Comparison of ENCODE assay signal across 15 cellular contexts in the genomic region with DNA sequence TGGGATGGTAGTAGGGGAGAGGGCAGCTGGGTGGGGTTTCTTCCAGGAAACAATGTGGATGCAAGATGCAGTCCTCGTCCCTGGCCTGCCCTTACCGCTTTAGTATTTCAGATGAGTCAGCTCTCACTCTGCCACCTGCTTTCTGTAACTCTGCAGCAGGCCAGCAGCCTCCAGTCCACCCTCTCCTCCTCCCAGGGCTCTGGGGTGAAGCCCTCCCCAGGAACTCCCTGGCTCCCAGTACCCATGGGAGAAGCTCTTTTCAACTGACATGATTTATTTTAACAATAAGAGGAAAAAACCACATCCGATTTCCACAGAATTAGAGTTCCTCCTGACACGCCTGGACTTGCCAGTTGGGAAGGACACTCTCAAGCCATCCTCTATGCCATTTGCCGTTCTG. TPM values are rescaled to one million over a fixed set of nuclear protein-coding genes. Genes with fewer than 3 reads are reported as not detected.
DNase-seq lines count a peak whose midpoint lies in the region; ATAC-seq and TF ChIP-seq lines count a peak whose summit lies in the region.
"Had no signal": no experiment of that assay in that cellular context is flagged by ENCODE, and none has a peak within 500 bp of the region (broad histone marks: within the 10 kb centered on the region; RNA-seq: fewer than 3 reads in every experiment).

No MANE protein-coding gene starts in this region.

- H3F3A ChIP-seq in GM23338 (replicated peaks; ENCODE audit: low read depth) = no peaks in the 10 kb centered on the region

- H3K9me3 ChIP-seq in sigmoid colon = no peaks in the 10 kb centered on the region

- no peaks in the 10 kb centered on the region for H4K20me1 ChIP-seq in GM23338 (replicated peaks; ENCODE audit: insufficient read depth)

- H3K27ac Mint-ChIP-seq in GM23338 = no peak overlapping the region; the same call in 1 of the 2 replicates

- intact Hi-C loops in sigmoid colon (cut with DNase I) = no loop called here

- no peak overlapping the region for H3K4me3 ChIP-seq in GM23338
- no peak overlapping the region for H3K4me3 ChIP-seq in fibroblast of mammary gland (ENCODE audit: control insufficient read depth, low read depth, low read length)
- H3K4me3 ChIP-seq in sigmoid colon = no peak overlapping the region

- no peaks in the 10 kb centered on the region for H3K9me2 ChIP-seq in GM23338 (ENCODE audit: insufficient read depth)

- ATAC-seq in GM23338 = no peak
- ATAC-seq: Right ventricle myocardium inferior had no signal

- TF ChIP-seq EP300 in sigmoid colon (IDR thresholded peaks at IDR 0.05) = no peak

- WGBS in sigmoid colon, 2 donors = 66 to 68% methylated on average over 5 of the region's 5 CpGs

- TF ChIP-seq CTCF in GM23338 (conservative IDR thresholded peaks at IDR 0.05; ENCODE audit: low read depth in 2 of 2) (no peak), fibroblast of mammary gland (conservative IDR thresholded peaks at IDR 0.05; ENCODE audit: control insufficient read depth, insufficient read depth, low read depth, low read length) (no peak), sigmoid colon (IDR thresholded peaks at IDR 0.05) (no peak)

- no peaks in the 10 kb centered on the region for H3K27me3 Mint-ChIP-seq in GM23338 (ENCODE audit: insufficient read depth, low read depth, poor library complexity)
- H3K27me3 Mint-ChIP-seq: activated naive CD8-positive, alpha-beta T cell had no signal

- no peaks in the 10 kb centered on the region for H3K36me3 Mint-ChIP-seq in GM23338 (ENCODE audit: low read depth)

- H2AFZ ChIP-seq in GM23338 = peak overlapping the region; percentile 78

- H3K36me3 ChIP-seq in GM23338 (ENCODE audit: insufficient read depth) (no peaks in the 10 kb centered on the region), sigmoid colon (no peaks in the 10 kb centered on the region)

- H3K4me1 Mint-ChIP-seq in GM23338 = peaks cover 5% of the 10 kb centered on the region; the same call in 2 of the 3 replicates

- H3K27me3 ChIP-seq in GM23338 (ENCODE audit: insufficient read depth) = no peaks in the 10 kb centered on the region
- H3K27me3 ChIP-seq in sigmoid colon = no peaks in the 10 kb centered on the region

- H3K9me3 Mint-ChIP-seq in GM23338 = no peaks in the 10 kb centered on the region

- no peak overlapping the region for H3K4me2 ChIP-seq in GM23338

- no peak overlapping the region for H3K4me3 Mint-ChIP-seq in GM23338
- H3K4me3 Mint-ChIP-seq: activated naive CD8-positive, alpha-beta T cell had no signal

- H3K4me1 ChIP-seq in GM23338 (ENCODE audit: insufficient read depth) (no peaks in the 10 kb centered on the region; the same call in 1 of the 2 replicates), sigmoid colon (peaks cover 0 to 7% (median 3%) of the 10 kb centered on the region in 4 donors)

- no peaks in the 10 kb centered on the region for H3K79me2 ChIP-seq in GM23338 (replicated peaks; ENCODE audit: insufficient read depth)

- no peak for TF ChIP-seq POLR2A in sigmoid colon (IDR thresholded peaks at IDR 0.05)

- H3K27ac ChIP-seq in GM23338 (ENCODE audit: low read depth) = no peak overlapping the region
- no peak overlapping the region for H3K27ac ChIP-seq in sigmoid colon
- H3K27ac ChIP-seq: VCaP had no signal

- DNase-seq in AG08395 (ENCODE audit: low spot score) (peak; percentile 49), GM23338 (ENCODE audit: low spot score) (no peak), NOMO-1 treated with DMSO at 0.1 percent for 48 hours (lab: John Stamatoyannopoulos, UW; ENCODE audit: unreplicated experiment) (peak; percentile 18), fibroblast of mammary gland (ENCODE audit: low read depth) (peak; percentile 73), germinal center (ENCODE audit: low spot score) (no peak), C1 segment of cervical spinal cord (lab: John Stamatoyannopoulos, UW) (no peak), sigmoid colon (no peak), OCI-M1 (lab: John Stamatoyannopoulos, UW) (no peak)
- DNase-seq: NCI-H345; stimulated activated CD4-positive, alpha-beta T cell treated with anti-CD3 and anti-CD28 coated beads, Interleukin-2, amount 100 ng/mL, for 24 hours had no signal

TF ChIP-seq in GM23338, 12 proteins besides CTCF, POLR2A, EP300 and RAD21:
- no peak for TF ChIP-seq EZH2phosphoT487 (IDR thresholded peaks at IDR 0.05; ENCODE audit: unreplicated experiment)

RNA-seq across cellular contexts. Expression of gene IL20, which starts 39.0 kb away (rescaled TPM):
- not detected in 2 replicates for total RNA-seq in GM23338 (2014; rRNA removed; shearing (Covaris generic))
- not detected in 2 replicates for polyA plus RNA-seq in GM23338 (2016; fragmentation: Nextera tagmentation; extraction: Ambion mirVana)
- total RNA-seq in sigmoid colon = not detected
- not detected for polyA plus RNA-seq in sigmoid colon
- total RNA-seq: G401, pulmonary artery endothelial cell, Right ventricle myocardium inferior had no signal

RNA-seq across cellular contexts. Expression of gene IL10, which starts 54.1 kb away (rescaled TPM):
- not detected in 2 replicates for total RNA-seq in GM23338 (2014; rRNA removed; shearing (Covaris generic))
- not detected in 2 replicates for polyA plus RNA-seq in GM23338 (2016; fragmentation: Nextera tagmentation; extraction: Ambion mirVana)
- 10 to 100 TPM in 2 of 4 donors, 1 to 10 TPM in 2; 1.7 to 11.1 (median 8.2) TPM for total RNA-seq in sigmoid colon
- 10 to 100 TPM in 1 of 3 donors, 1 to 10 TPM in 2; 1.6 to 16.8 (median 2.8) TPM for polyA plus RNA-seq in sigmoid colon
- total RNA-seq: G401, pulmonary artery endothelial cell had no signal

RNA-seq across cellular contexts. Expression of gene IL19, which starts 55.8 kb away (rescaled TPM):
- not detected in 2 replicates for total RNA-seq in GM23338 (2014; rRNA removed; shearing (Covaris generic))
- not detected in 2 replicates for polyA plus RNA-seq in GM23338 (2016; fragmentation: Nextera tagmentation; extraction: Ambion mirVana)
- total RNA-seq in sigmoid colon = not detected
- under 1 TPM in 1 of 3 donors, not detected in 2; 0.10 TPM for polyA plus RNA-seq in sigmoid colon
- total RNA-seq: G401, pulmonary artery endothelial cell, Right ventricle myocardium inferior had no signal

Comparison
In these comparisons a context has a peak if more than half of its experiments do, and no peak if none do; other contexts are left out.
1. DNase-seq: peak in AG08395 (single experiment), NOMO-1 treated with DMSO at 0.1 percent for 48 hours (single experiment) and fibroblast of mammary gland (single experiment); none in GM23338 (single experiment), germinal center (single experiment), C1 segment of cervical spinal cord (0 of 14), sigmoid colon (single experiment) and OCI-M1 (single experiment).